13 cellular contexts compared by ENCODE assay signal in genomic region chr1:221711156-221711577, GRCh38. TPM values are rescaled to one million over a fixed set of nuclear protein-coding genes. Genes with fewer than 3 reads are reported as not detected.
A peak's percentile ranks its signal among the peaks of the same experiment; 100 is the strongest.
DNase-seq lines count a peak whose midpoint lies in the region; ATAC-seq and TF ChIP-seq lines count a peak whose summit lies in the region.
"Had no signal": no experiment of that assay in that cellular context is flagged by ENCODE, and none has a peak within 500 bp of the region (broad histone marks: within the 10 kb centered on the region; RNA-seq: fewer than 3 reads in every experiment).

No MANE protein-coding gene starts in this region.

- no peak for ATAC-seq in gastroesophageal sphincter
- no peak for ATAC-seq in aorta (ENCODE audit: low FRiP score)
- ATAC-seq: left lung, WTC11 had no signal

- peak; percentile 67 for DNase-seq in DMS53 (lab: John Stamatoyannopoulos, UW)
- no peak for DNase-seq in DMS53 treated with DMSO at 0.1 percent for 48 hours (lab: John Stamatoyannopoulos, UW; ENCODE audit: unreplicated experiment)
- no peak for DNase-seq in T-helper 2 cell treated with Interferon-gamma antibody and Interleukin-4, amounts not matched to agents 5 μg/mL and 100 μg/mL, for 36 hours (ENCODE audit: low spot score)
- no peak for DNase-seq in cardiac septum (ENCODE audit: low spot score)
- DNase-seq in AG08395 (ENCODE audit: low spot score), result no peak
- DNase-seq in aorta, result no peak
- DNase-seq: left lung; NCI-H510A treated with DMSO at 0.1 percent for 48 hours; stimulated activated CD4-positive, alpha-beta T cell treated with anti-CD3 and anti-CD28 coated beads, Interleukin-2, amount 100 ng/mL, for 24 hours; stimulated activated naive CD4-positive, alpha-beta T cell had no signal

- H3K27me3 Mint-ChIP-seq in T-helper 2 cell treated with Interferon-gamma antibody and Interleukin-4, amounts not matched to agents 5 μg/mL and 100 μg/mL, for 36 hours (ENCODE audit: low read depth), result no peaks in the 10 kb centered on the region

- H3K9me3 Mint-ChIP-seq in T-helper 2 cell treated with Interferon-gamma antibody and Interleukin-4, amounts not matched to agents 5 μg/mL and 100 μg/mL, for 36 hours, result peaks cover 9% of the 10 kb centered on the region

- no peak for TF ChIP-seq EP300 in gastroesophageal sphincter (IDR thresholded peaks at IDR 0.05)

- peak overlapping the region; percentile 23 for H3K4me3 Mint-ChIP-seq in T-helper 2 cell treated with Interferon-gamma antibody and Interleukin-4, amounts not matched to agents 5 μg/mL and 100 μg/mL, for 36 hours
- H3K4me3 Mint-ChIP-seq: WTC11 had no signal

- peaks cover 20 to 79% (median 27%) of the 10 kb centered on the region in 3 donors for H3K4me1 ChIP-seq in gastroesophageal sphincter
- H3K4me1 ChIP-seq in aorta (ENCODE audit: control insufficient read depth in 1 of 2, insufficient read depth in 2 of 2, low read length in 2 of 2), result no peaks in the 10 kb centered on the region

- intact Hi-C loops in cardiac septum (cut with DNase I) (no loop called here), aorta (cut with DNase I) (no loop called here)

- H3K36me3 Mint-ChIP-seq in T-helper 2 cell treated with Interferon-gamma antibody and Interleukin-4, amounts not matched to agents 5 μg/mL and 100 μg/mL, for 36 hours (ENCODE audit: low read depth), result peaks cover 37% of the 10 kb centered on the region

- TF ChIP-seq CTCF in gastroesophageal sphincter (IDR thresholded peaks at IDR 0.05), result no peak

- H3K27me3 ChIP-seq in gastroesophageal sphincter (no peaks in the 10 kb centered on the region), aorta (ENCODE audit: control insufficient read depth in 1 of 2, insufficient read depth in 2 of 2, low read length in 1 of 2) (no peaks in the 10 kb centered on the region)
- H3K27me3 ChIP-seq: left lung had no signal

- no peak for TF ChIP-seq POLR2A in gastroesophageal sphincter (IDR thresholded peaks at IDR 0.05)

- H3K9me3 ChIP-seq in gastroesophageal sphincter (no peaks in the 10 kb centered on the region), aorta (ENCODE audit: control insufficient read depth, low read length) (no peaks in the 10 kb centered on the region)
- H3K9me3 ChIP-seq: left lung had no signal

- 24 to 29% methylated on average over 1 to 2 of the region's 2 CpGs for WGBS in gastroesophageal sphincter (ENCODE audit: low coverage in 1 of 2), 2 donors
- WGBS in aorta, 2 donors, result 91 to 93% methylated on average over 2 of the region's 2 CpGs

- H3K4me1 Mint-ChIP-seq in T-helper 2 cell treated with Interferon-gamma antibody and Interleukin-4, amounts not matched to agents 5 μg/mL and 100 μg/mL, for 36 hours (ENCODE audit: low read depth), result peaks cover 80% of the 10 kb centered on the region

- H3K27ac Mint-ChIP-seq in T-helper 2 cell treated with Interferon-gamma antibody and Interleukin-4, amounts not matched to agents 5 μg/mL and 100 μg/mL, for 36 hours, result peak overlapping the region; percentile 97
- H3K27ac Mint-ChIP-seq: WTC11 had no signal

- H3K4me3 ChIP-seq in gastroesophageal sphincter, result no peak overlapping the region
- H3K4me3 ChIP-seq in skin epidermis, result no peak overlapping the region
- H3K4me3 ChIP-seq in aorta (ENCODE audit: low read length in 2 of 2), result no peak overlapping the region
- H3K4me3 ChIP-seq: left lung had no signal

- H3K36me3 ChIP-seq in gastroesophageal sphincter, result peaks cover 0 to 1% of the 10 kb centered on the region in 2 donors
- H3K36me3 ChIP-seq in aorta (ENCODE audit: control insufficient read depth in 1 of 2, insufficient read depth in 2 of 2, low read length in 1 of 2), result no peaks in the 10 kb centered on the region

- H3K27ac ChIP-seq in gastroesophageal sphincter (peak overlapping the region in 3 of 4 donors; percentile 64 to 79 (median 66)), skin epidermis (peak overlapping the region in 11 of 21 experiments; percentile 9 to 74 (median 39)), aorta (ENCODE audit: low read depth in 1 of 2, low read length in 2 of 2) (no peak overlapping the region)

RNA-seq across cellular contexts. Expression of gene DUSP10, which starts 30.7 kb away (rescaled TPM):
- total RNA-seq in gastroesophageal sphincter (10 to 100 TPM in 1 of 4 donors, 1 to 10 TPM in 3; 3.5 to 12.0 (median 5.3) TPM), cardiac septum (2.8 TPM), aorta (1 to 10 TPM; 4.2 to 5.3 TPM)
- polyA plus RNA-seq in aorta, result 1 to 10 TPM in 1 of 2 donors, under 1 TPM in 1; 0.33 to 5.4 TPM

Comparison
In these comparisons a context has a peak if more than half of its experiments do, and no peak if none do; other contexts are left out.
1. H3K27ac ChIP-seq: peak in gastroesophageal sphincter (3 of 4) and skin epidermis (11 of 21); none in aorta (0 of 2).